ENCODE assay signal across 9 cellular contexts in genomic region chr22:45867118-45867905, GRCh38.
DNase-seq lines count a peak whose midpoint lies in the region; ATAC-seq and TF ChIP-seq lines count a peak whose summit lies in the region.
"Had no signal": no experiment of that assay in that cellular context is flagged by ENCODE, and none has a peak within 500 bp of the region (broad histone marks: within the 10 kb centered on the region; RNA-seq: fewer than 3 reads in every experiment).

No MANE protein-coding gene starts in this region.

- peaks cover 2% of the 10 kb centered on the region for H3K36me3 Mint-ChIP-seq in activated naive CD8-positive, alpha-beta T cell treated with anti-CD3 and anti-CD28 coated beads, Interleukin-2, amount 50 U/mL, for 24 hours (ENCODE audit: low read depth)

- peaks cover 0 to 12% (median 4%) of the 10 kb centered on the region in 8 donors for H3K9me3 ChIP-seq in spleen

- no peak overlapping the region for H3K4me3 Mint-ChIP-seq in activated naive CD8-positive, alpha-beta T cell treated with anti-CD3 and anti-CD28 coated beads, Interleukin-2, amount 50 U/mL, for 24 hours

- peaks cover 2% of the 10 kb centered on the region for H3K9me3 Mint-ChIP-seq in activated naive CD8-positive, alpha-beta T cell treated with anti-CD3 and anti-CD28 coated beads, Interleukin-2, amount 50 U/mL, for 24 hours

- no peak overlapping the region for H3K27ac Mint-ChIP-seq in activated naive CD8-positive, alpha-beta T cell treated with anti-CD3 and anti-CD28 coated beads, Interleukin-2, amount 50 U/mL, for 24 hours

- no peak overlapping the region for H3K27ac ChIP-seq in dorsolateral prefrontal cortex
- H3K27ac ChIP-seq in spleen, result no peak overlapping the region

- peaks cover 4 to 30% (median 17%) of the 10 kb centered on the region in 6 donors for H3K4me1 ChIP-seq in spleen

- H3K4me1 Mint-ChIP-seq in activated naive CD8-positive, alpha-beta T cell treated with anti-CD3 and anti-CD28 coated beads, Interleukin-2, amount 50 U/mL, for 24 hours, result peaks cover 16% of the 10 kb centered on the region

- no peak for ATAC-seq in activated naive CD8-positive, alpha-beta T cell treated with anti-CD3 and anti-CD28 coated beads, Interleukin-2, amount 50 U/mL, for 24 hours
- no peak for ATAC-seq in GM19455 (IDR thresholded peaks at IDR 0.05; ENCODE audit: unreplicated experiment)

- peaks cover 0 to 16% (median 2%) of the 10 kb centered on the region in 45 donors for H3K27me3 ChIP-seq in dorsolateral prefrontal cortex
- H3K27me3 ChIP-seq in kidney epithelial cell (ENCODE audit: control insufficient read depth, insufficient read depth, low read length), result peaks cover 39% of the 10 kb centered on the region
- H3K27me3 ChIP-seq in spleen (replicated peaks in 1 of 7), result peaks cover 0 to 83% (median 40%) of the 10 kb centered on the region in 7 donors

- TF ChIP-seq CTCF in dorsolateral prefrontal cortex (IDR thresholded peaks at IDR 0.05 in 54 of 56, conservative IDR thresholded peaks at IDR 0.05 in 2 of 56; ENCODE audit: low read depth in 1 of 56, partially characterized antibody in 56 of 56), result peak in 25 of 56 donors; percentile 9 to 56 (median 26)
- TF ChIP-seq CTCF in kidney epithelial cell (IDR thresholded peaks at IDR 0.05; ENCODE audit: insufficient read depth, low read length, poor library complexity, severe bottlenecking), result no peak
- peak in 3 of 11 experiments; percentile 8 to 33 (median 28) for TF ChIP-seq CTCF in spleen (IDR thresholded peaks at IDR 0.05 in 8 of 11, conservative IDR thresholded peaks at IDR 0.05 in 3 of 11)

- DNase-seq in HCEC 1CT (peak; percentile 5), dorsolateral prefrontal cortex (peak in 2 of 10 donors; percentile 18 to 42), kidney epithelial cell (ENCODE audit: low read depth) (no peak), spleen (peak; percentile 43), NCI-H2107 treated with DMSO at 0.1 percent for 48 hours (lab: John Stamatoyannopoulos, UW; ENCODE audit: unreplicated experiment) (no peak), SK-N-DZ (ENCODE audit: low spot score) (no peak)
- no peak for DNase-seq in activated naive CD8-positive, alpha-beta T cell treated with anti-CD3 and anti-CD28 coated beads, Interleukin-2, amount 50 U/mL, for 24 hours
- DNase-seq: activated CD8-positive, alpha-beta memory T cell treated with anti-CD3 and anti-CD28 coated beads, Interleukin-2, amount 50 U/mL, for 48 hours had no signal

- H3K36me3 ChIP-seq in kidney epithelial cell (ENCODE audit: control insufficient read depth, insufficient read depth, low read length) (no peaks in the 10 kb centered on the region), spleen (no peaks in the 10 kb centered on the region)

- WGBS in spleen, 5 donors, result 3 to 9% (median 5%) methylated on average over 36 to 87 of the region's 87 CpGs

- no peak for TF ChIP-seq POLR2A in spleen (IDR thresholded peaks at IDR 0.05)

- H3K4me3 ChIP-seq in dorsolateral prefrontal cortex (peak overlapping the region in 33 of 59 donors; percentile 1 to 50 (median 24)), kidney epithelial cell (ENCODE audit: low read depth, low read length) (peak overlapping the region; percentile 24), spleen (peak overlapping the region in 3 of 8 donors; percentile 1 to 3 (median 3))

- H3K27me3 Mint-ChIP-seq in activated naive CD8-positive, alpha-beta T cell treated with anti-CD3 and anti-CD28 coated beads, Interleukin-2, amount 50 U/mL, for 24 hours, result peaks cover 42% of the 10 kb centered on the region

- intact Hi-C loops in dorsolateral prefrontal cortex (cut with DNase I), result loop anchor here (2.0 to 10.0 kb wide), 3 partner anchors 223 to 293 kb away; no protein-coding TSS in a partner anchor
- intact Hi-C loops in spleen (cut with DNase I; ENCODE audit: low total_unique reads), result loop anchor here (10.0 kb wide), 1 partner anchor 223 kb away; no protein-coding TSS in a partner anchor

Comparison
In these comparisons a context has a peak if more than half of its experiments do, and no peak if none do; other contexts are left out.
1. DNase-seq: peak in HCEC 1CT (single experiment) and spleen (single experiment); none in kidney epithelial cell (single experiment), activated naive CD8-positive, alpha-beta T cell treated with anti-CD3 and anti-CD28 coated beads, Interleukin-2, amount 50 U/mL, for 24 hours (single experiment), NCI-H2107 treated with DMSO at 0.1 percent for 48 hours (single experiment) and SK-N-DZ (single experiment).